Comparison of ENCODE assay signal across 8 cellular contexts in the genomic region with DNA sequence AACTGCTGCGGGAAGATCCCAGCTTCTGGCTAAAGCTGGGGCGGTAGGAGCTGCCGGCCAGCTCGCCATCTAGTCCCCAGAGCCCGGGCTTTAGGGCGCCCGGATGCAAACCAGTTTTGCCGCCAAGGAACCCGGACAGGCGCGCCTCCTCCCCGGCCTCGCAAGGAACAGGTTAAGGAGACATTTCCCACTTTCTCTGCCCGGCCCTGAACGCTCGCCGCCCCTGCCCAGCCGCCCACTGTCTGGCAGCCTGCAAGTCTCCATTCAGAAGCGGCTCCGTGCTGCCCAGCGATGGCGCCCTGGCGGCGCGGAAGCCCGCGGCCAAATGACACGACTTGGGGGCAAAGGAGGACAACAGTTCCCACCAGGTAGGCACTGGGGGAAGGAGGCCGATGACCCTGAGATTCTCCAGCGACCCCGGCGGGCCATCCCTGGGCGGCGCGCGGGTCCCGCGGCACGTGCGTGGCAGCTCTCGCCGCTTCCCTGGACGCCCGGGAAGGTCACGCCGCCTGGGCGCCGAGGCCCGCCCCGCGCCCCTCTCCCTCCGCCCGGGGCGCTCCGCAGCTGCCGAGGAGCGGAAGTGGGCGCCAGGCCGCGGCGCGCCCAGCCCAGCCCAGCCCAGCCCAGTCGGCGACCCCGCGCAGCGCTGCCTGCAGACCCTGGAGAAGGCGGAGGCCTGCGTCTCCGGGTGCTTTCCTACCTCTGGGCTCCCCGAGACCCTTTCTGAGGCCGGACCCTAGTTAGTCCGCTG. TPM values are rescaled to one million over a fixed set of nuclear protein-coding genes. Genes with fewer than 3 reads are reported as not detected.
DNase-seq lines count a peak whose midpoint lies in the region; ATAC-seq lines count a peak whose summit lies in the region.

No MANE protein-coding gene starts in this region.

- no peaks in the 10 kb centered on the region for H3K9me3 Mint-ChIP-seq in activated T-cell treated with anti-CD3 and anti-CD28 coated beads, Interleukin-2, amount 50 U/mL, for 72 hours

- H3K36me3 Mint-ChIP-seq in activated T-cell treated with anti-CD3 and anti-CD28 coated beads, Interleukin-2, amount 50 U/mL, for 72 hours (ENCODE audit: insufficient read depth in 2 of 2): no peaks in the 10 kb centered on the region

- H3K27ac Mint-ChIP-seq in activated T-cell treated with anti-CD3 and anti-CD28 coated beads, Interleukin-2, amount 50 U/mL, for 72 hours: no peak overlapping the region

- in situ Hi-C loops in KBM-7 (cut with MboI; ENCODE audit: low pct_unique_long_range_greater_than_20kb, low sequenced_read_pairs): no loop called here

- DNase-seq in ELF-1 (ENCODE audit: low read depth, low spot score) (peak; percentile 72), KBM-7 (peak; percentile 62), Right ventricle myocardium superior (peak; percentile 60), posterior cingulate gyrus (peak; percentile 16 to 89 (median 44)), HT-29 (ENCODE audit: low spot score) (no peak)
- peak; percentile 8 to 32 for DNase-seq in activated T-cell treated with anti-CD3 and anti-CD28 coated beads, Interleukin-2, amount 50 U/mL, for 72 hours

- intact Hi-C loops in Right ventricle myocardium superior (cut with DNase I): no loop called here
- intact Hi-C loops in posterior cingulate gyrus (cut with DNase I): no loop called here

- H3K27me3 Mint-ChIP-seq in activated T-cell treated with anti-CD3 and anti-CD28 coated beads, Interleukin-2, amount 50 U/mL, for 72 hours (ENCODE audit: low read depth): peaks cover 15% of the 10 kb centered on the region

- peak overlapping the region; percentile 71 to 79 for H3K4me3 Mint-ChIP-seq in activated T-cell treated with anti-CD3 and anti-CD28 coated beads, Interleukin-2, amount 50 U/mL, for 72 hours

- H3K4me1 Mint-ChIP-seq in activated T-cell treated with anti-CD3 and anti-CD28 coated beads, Interleukin-2, amount 50 U/mL, for 72 hours (ENCODE audit: low read depth): peaks cover 6% of the 10 kb centered on the region

- ATAC-seq in GM21367 (IDR thresholded peaks at IDR 0.05; ENCODE audit: unreplicated experiment) (peak; percentile 77), Right ventricle myocardium superior (ENCODE audit: poor library complexity) (peak; percentile 91), HG02970 (IDR thresholded peaks at IDR 0.05; ENCODE audit: low FRiP score, unreplicated experiment) (no peak)
- ATAC-seq in activated T-cell treated with anti-CD3 and anti-CD28 coated beads, Interleukin-2, amount 50 U/mL, for 72 hours (replicated peaks in 1 of 2): peak; percentile 76 to 86

RNA-seq across cellular contexts. Expression of a gene that starts 42.2 kb away (rescaled TPM):
- total RNA-seq in activated T-cell treated with anti-CD3 and anti-CD28 coated beads, Interleukin-2, amount 50 U/mL, for 72 hours: 10 to 100 TPM; 12.3 TPM
- total RNA-seq in Right ventricle myocardium superior: 1.5 TPM
- 1.1 and 2.4 TPM in 2 replicates for total RNA-seq in HT-29 (2014; rRNA removed; shearing (Covaris generic))

RNA-seq across cellular contexts. Expression of a gene that starts 52.6 kb away (rescaled TPM):
- total RNA-seq in activated T-cell treated with anti-CD3 and anti-CD28 coated beads, Interleukin-2, amount 50 U/mL, for 72 hours: 10 to 100 TPM; 47.9 to 51.0 TPM
- 51.9 TPM for total RNA-seq in Right ventricle myocardium superior
- total RNA-seq in HT-29 (2014; rRNA removed; shearing (Covaris generic)): 29.6 and 33.2 TPM in 2 replicates
